20 cellular contexts compared by ENCODE assay signal in the genomic region with DNA sequence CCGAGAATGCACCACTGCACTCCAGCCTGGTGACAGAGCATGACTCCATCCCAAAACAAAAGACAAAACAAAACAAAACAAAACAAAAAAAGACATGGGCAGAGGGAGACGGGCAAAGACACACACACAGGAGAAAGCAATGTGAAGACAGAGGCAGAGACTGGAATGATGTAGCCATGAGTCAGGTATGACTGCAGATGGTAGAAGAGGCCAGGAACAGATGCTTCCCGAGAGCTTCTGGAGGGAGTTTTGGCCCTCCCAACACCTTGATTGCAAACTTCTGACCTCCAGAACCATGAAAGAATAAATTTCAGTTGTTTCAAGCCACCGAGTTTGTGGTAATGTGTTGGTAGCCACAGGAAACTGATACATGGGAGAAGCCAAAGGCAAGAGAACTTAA. TPM values are rescaled to one million over a fixed set of nuclear protein-coding genes. Genes with fewer than 3 reads are reported as not detected.
DNase-seq lines count a peak whose midpoint lies in the region; ATAC-seq and TF ChIP-seq lines count a peak whose summit lies in the region.
"Had no signal": no experiment of that assay in that cellular context is flagged by ENCODE, and none has a peak within 500 bp of the region (broad histone marks: within the 10 kb centered on the region; RNA-seq: fewer than 3 reads in every experiment).

No MANE protein-coding gene starts in this region.

- H3K27me3 ChIP-seq in left ventricle myocardium inferior (ENCODE audit: low read depth) (peaks cover 21% of the 10 kb centered on the region), psoas muscle (ENCODE audit: insufficient read depth in 3 of 3, low read length in 2 of 3) (no peaks in the 10 kb centered on the region), gastrocnemius medialis (no peaks in the 10 kb centered on the region)

- no peak overlapping the region for H3K4me3 ChIP-seq in left ventricle myocardium inferior
- no peak overlapping the region for H3K4me3 ChIP-seq in fibroblast of the aortic adventitia (ENCODE audit: low read depth, low read length)
- H3K4me3 ChIP-seq in psoas muscle = no peak overlapping the region
- no peak overlapping the region for H3K4me3 ChIP-seq in gastrocnemius medialis
- H3K4me3 ChIP-seq: heart left ventricle, K562, SK-N-MC had no signal

- no peak for TF ChIP-seq POLR2A in gastrocnemius medialis (IDR thresholded peaks at IDR 0.05)

- peaks cover 65% of the 10 kb centered on the region for H3K4me1 ChIP-seq in left ventricle myocardium inferior
- peaks cover 4% of the 10 kb centered on the region for H3K4me1 ChIP-seq in psoas muscle
- peaks cover 3 to 14% of the 10 kb centered on the region in 2 donors for H3K4me1 ChIP-seq in gastrocnemius medialis

- H3K27ac ChIP-seq in left ventricle myocardium inferior (replicated peaks) = peak overlapping the region; percentile 1
- H3K27ac ChIP-seq in psoas muscle = no peak overlapping the region
- no peak overlapping the region for H3K27ac ChIP-seq in gastrocnemius medialis
- H3K27ac ChIP-seq: SK-N-MC had no signal

- in situ Hi-C loops in gastrocnemius medialis (cut with MboI; ENCODE audit: low sequenced_read_pairs in 4 of 4) = no loop called here

- DNase-seq in left ventricle myocardium inferior (no peak), Right ventricle myocardium inferior (ENCODE audit: missing footprints) (no peak), T1000 (lab: John Stamatoyannopoulos, UW) (peak; percentile 24), fibroblast of the aortic adventitia (ENCODE audit: low read depth) (peak; percentile 47), psoas muscle (no peak), MV-4-11 (lab: John Stamatoyannopoulos, UW) (no peak), gastrocnemius medialis (no peak)
- DNase-seq in activated naive CD4-positive, alpha-beta T cell treated with anti-CD3 and anti-CD28 coated beads, Interleukin-2, amount 50 U/mL, for 16 hours = no peak
- DNase-seq: 8988T; activated CD4-positive, alpha-beta T cell treated with anti-CD3 and anti-CD28 coated beads, Interleukin-2, amount 50 U/mL, for 4 hours; activated naive CD8-positive, alpha-beta T cell treated with anti-CD3 and anti-CD28 coated beads, Interleukin-2, amount 50 U/mL, for 24 hours; activated T-cell treated with anti-CD3 and anti-CD28 coated beads, Interleukin-2, amount 50 U/mL, for 4 hours; CD8-positive, alpha-beta T cell; heart left ventricle; NCI-H1436 treated with DMSO at 0.1 percent for 48 hours; NCI-H446; nucleus accumbens; stimulated activated CD4-positive, alpha-beta T cell treated with anti-CD3 and anti-CD28 coated beads, Interleukin-4, amount 100 ng/mL, for 4 hours had no signal

- ATAC-seq in Right ventricle myocardium inferior (no peak), psoas muscle (no peak), gastrocnemius medialis (no peak)
- ATAC-seq: activated naive CD8-positive, alpha-beta T cell treated with anti-CD3 and anti-CD28 coated beads, Interleukin-2, amount 50 U/mL, for 24 hours; activated T-cell treated with anti-CD3 and anti-CD28 coated beads, Interleukin-2, amount 50 U/mL, for 4 hours; CD8-positive, alpha-beta T cell; heart left ventricle; K562 had no signal

- no peak for TF ChIP-seq CTCF in left ventricle myocardium inferior (IDR thresholded peaks at IDR 0.05; ENCODE audit: borderline replicate concordance)
- TF ChIP-seq CTCF in fibroblast of the aortic adventitia (IDR thresholded peaks at IDR 0.05; ENCODE audit: insufficient read depth, low read length) = no peak
- TF ChIP-seq CTCF in psoas muscle (IDR thresholded peaks at IDR 0.05) = no peak
- no peak for TF ChIP-seq CTCF in gastrocnemius medialis (IDR thresholded peaks at IDR 0.05 in 4 of 5, conservative IDR thresholded peaks at IDR 0.05 in 1 of 5)

- WGBS in psoas muscle, 3 donors = 60 to 68% (median 65%) methylated on average over 4 of the region's 4 CpGs

- H3K9me3 ChIP-seq in left ventricle myocardium inferior (replicated peaks) (peaks cover 4% of the 10 kb centered on the region), psoas muscle (no peaks in the 10 kb centered on the region), gastrocnemius medialis (no peaks in the 10 kb centered on the region)
- H3K9me3 ChIP-seq: heart left ventricle had no signal

- peaks cover 35% of the 10 kb centered on the region for H3K36me3 ChIP-seq in left ventricle myocardium inferior
- peaks cover 0 to 4% of the 10 kb centered on the region in 2 donors for H3K36me3 ChIP-seq in psoas muscle (ENCODE audit: insufficient read depth in 1 of 2, low read depth in 1 of 2)
- H3K36me3 ChIP-seq in gastrocnemius medialis = no peaks in the 10 kb centered on the region

- intact Hi-C loops in left ventricle myocardium inferior (cut with micrococcal nuclease) (no loop called here), Right ventricle myocardium inferior (cut with DNase I) (no loop called here), psoas muscle (cut with DNase I) (no loop called here), gastrocnemius medialis (cut with DNase I; ENCODE audit: low total_unique reads) (no loop called here)

RNA-seq across cellular contexts. Expression of a gene that starts 27.1 kb away (rescaled TPM):
- total RNA-seq in left ventricle myocardium inferior (250 TPM), Right ventricle myocardium inferior (244 TPM), fibroblast of the aortic adventitia (ENCODE audit: low replicate concordance) (1.4 and 4.5 TPM in 2 replicates), psoas muscle (100 to 1,000 TPM in 3 of 4 donors, 10 to 100 TPM in 1; 99.3 to 206 (median 145) TPM), gastrocnemius medialis (100 to 1,000 TPM in 2 of 4 donors, 10 to 100 TPM in 2; 78.8 to 118 (median 101) TPM)
- polyA plus RNA-seq in psoas muscle = 100 to 1,000 TPM in 1 of 3 donors, 10 to 100 TPM in 2; 49.6 to 122 (median 78.1) TPM
- total RNA-seq: CD8-positive, alpha-beta T cell had no signal
- polyA plus RNA-seq: K562 had no signal

Comparison
In these comparisons a context has a peak if more than half of its experiments do, and no peak if none do; other contexts are left out.
1. DNase-seq: peak in T1000 (single experiment) and fibroblast of the aortic adventitia (single experiment); none in left ventricle myocardium inferior (single experiment), Right ventricle myocardium inferior (single experiment), psoas muscle (0 of 2), MV-4-11 (single experiment), gastrocnemius medialis (0 of 2) and activated naive CD4-positive, alpha-beta T cell treated with anti-CD3 and anti-CD28 coated beads, Interleukin-2, amount 50 U/mL, for 16 hours (single experiment).
2. RNA of a gene that starts 27.1 kb away (total RNA-seq): 250 TPM in left ventricle myocardium inferior (single experiment), 244 TPM in Right ventricle myocardium inferior (single experiment), 99.3 to 206 TPM in psoas muscle and 78.8 to 118 TPM in gastrocnemius medialis; 1.4 to 4.5 TPM in fibroblast of the aortic adventitia; every median in the first group is over 10 times any median in the second.